8 cellular contexts compared by ENCODE assay signal in genomic region chr11:107928767-107929507, GRCh38. TPM values are rescaled to one million over a fixed set of nuclear protein-coding genes. Genes with fewer than 3 reads are reported as not detected.
DNase-seq lines count a peak whose midpoint lies in the region; ATAC-seq, FAIRE-seq and TF ChIP-seq lines count a peak whose summit lies in the region.

No MANE protein-coding gene starts in this region.

- H3K27ac ChIP-seq in DOHH2 (ENCODE audit: low read depth, low read length) = peak overlapping the region; percentile 45
- peak overlapping the region; percentile 94 for H3K27ac ChIP-seq in WERI-Rb-1
- H3K27ac ChIP-seq in pancreas = peak overlapping the region in 1 of 4 donors; percentile 39

- 2 to 3% methylated on average over 37 to 41 of the region's 41 CpGs for WGBS in pancreas, 2 donors

- H3K27me3 ChIP-seq in DOHH2 (ENCODE audit: control insufficient read depth, low read length) (no peaks in the 10 kb centered on the region), WERI-Rb-1 (ENCODE audit: insufficient read depth, low read depth, severe bottlenecking) (no peaks in the 10 kb centered on the region), pancreas (peaks cover 0 to 18% (median 0%) of the 10 kb centered on the region in 4 donors)

- intact Hi-C loops in pancreas (cut with DNase I) = no loop called here

- H3K4me3 ChIP-seq in DOHH2 (ENCODE audit: low read length) (peak overlapping the region; percentile 95), WERI-Rb-1 (ENCODE audit: low read depth, low read length) (peak overlapping the region; percentile 74), pancreas (peak overlapping the region; percentile 14 to 44 (median 32))

- FAIRE-seq in pancreas (lab: Jason Lieb, UNC) = no peak

- H3F3A ChIP-seq in DOHH2 (ENCODE audit: control insufficient read depth, insufficient read depth) = peaks cover 7% of the 10 kb centered on the region

- TF ChIP-seq CTCF in DOHH2 (IDR thresholded peaks at IDR 0.05; ENCODE audit: low read depth, low read length, poor library complexity, severe bottlenecking) (no peak), WERI-Rb-1 (IDR thresholded peaks at IDR 0.05; ENCODE audit: low read depth, low read length) (no peak), pancreas (IDR thresholded peaks at IDR 0.05) (no peak)

- H3K9me3 ChIP-seq in DOHH2 (ENCODE audit: control insufficient read depth, insufficient read depth, low read length) (no peaks in the 10 kb centered on the region), WERI-Rb-1 (ENCODE audit: severe bottlenecking) (peaks cover 3% of the 10 kb centered on the region), pancreas (no peaks in the 10 kb centered on the region)

- H3K4me2 ChIP-seq in DOHH2 (ENCODE audit: low read length) = peak overlapping the region; percentile 82

- peaks cover 42% of the 10 kb centered on the region for H3K79me2 ChIP-seq in DOHH2 (ENCODE audit: control insufficient read depth, low read length)

- DNase-seq in MV-4-11 (lab: John Stamatoyannopoulos, UW) = peak; percentile 74
- DNase-seq in WERI-Rb-1 = peak; percentile 45
- peak; percentile 7 for DNase-seq in globus pallidus (ENCODE audit: low spot score)
- peak in 3 of 6 donors; percentile 31 to 58 (median 52) for DNase-seq in pancreas
- DNase-seq in AG08396 (ENCODE audit: low spot score) = no peak

- H3K9me2 ChIP-seq in DOHH2 (replicated peaks; ENCODE audit: control insufficient read depth, low read length) = no peaks in the 10 kb centered on the region

- no peaks in the 10 kb centered on the region for H4K20me1 ChIP-seq in DOHH2 (ENCODE audit: control insufficient read depth, insufficient read depth, low read depth, low read length)

- ATAC-seq in GM21528 (IDR thresholded peaks at IDR 0.05; ENCODE audit: low FRiP score, unreplicated experiment) (peak; percentile 23), pancreas (peak; percentile 6 to 52 (median 33)), GM18873 (IDR thresholded peaks at IDR 0.05; ENCODE audit: low FRiP score, unreplicated experiment) (no peak)

- H3K4me1 ChIP-seq in DOHH2 (ENCODE audit: control insufficient read depth, low read length) = peaks cover 27% of the 10 kb centered on the region
- peaks cover 0 to 6% (median 0%) of the 10 kb centered on the region in 3 donors for H3K4me1 ChIP-seq in pancreas

- H3K36me3 ChIP-seq in DOHH2 (ENCODE audit: control insufficient read depth, low read length) = no peaks in the 10 kb centered on the region; the same call in 1 of the 2 replicates
- peaks cover 24% of the 10 kb centered on the region for H3K36me3 ChIP-seq in WERI-Rb-1
- H3K36me3 ChIP-seq in pancreas = no peaks in the 10 kb centered on the region

RNA-seq across cellular contexts. Expression of gene RAB39A, which starts 0.7 kb away (rescaled TPM):
- total RNA-seq in pancreas = 1 to 10 TPM in 1 of 6 donors, under 1 TPM in 3, not detected in 2; 0.19 to 1.0 (median 0.82) TPM
- under 1 TPM; 0.15 to 0.21 TPM for polyA plus RNA-seq in pancreas

Comparison
In these comparisons a context has a peak if more than half of its experiments do, and no peak if none do; other contexts are left out.
1. H3K4me3 ChIP-seq: peak in every context shown above with its lines; median percentile 95 in DOHH2; 74 in WERI-Rb-1; 32 in pancreas.